ENCODE assay signal across 1 cellular context in genomic region chr13:33542309-33543088, GRCh38.
TF ChIP-seq lines count a peak whose summit lies in the region.

No MANE protein-coding gene starts in this region.

TF ChIP-seq in HepG2, 621 proteins besides CTCF, POLR2A, EP300 and RAD21 (continued from another document and continues in another):
- peak; percentile 99 for TF ChIP-seq ZGPAT (CRISPR knock-in tag; IDR thresholded peaks at IDR 0.05)
- peak in 1 of 2 experiments; percentile 82; a peak in 2 of 4 replicates for TF ChIP-seq ATF4 (CRISPR knock-in tag; IDR thresholded peaks at IDR 0.05)
- TF ChIP-seq CENPT (CRISPR knock-in tag; IDR thresholded peaks at IDR 0.05; ENCODE audit: low read depth) = peak; percentile 97
- no peak for TF ChIP-seq MTA3 (CRISPR knock-in tag; IDR thresholded peaks at IDR 0.05)
- TF ChIP-seq MIER2 (CRISPR knock-in tag; IDR thresholded peaks at IDR 0.05) = peak; percentile 65; the same call in 1 of the 2 replicates
- TF ChIP-seq ZNF597 (CRISPR knock-in tag; IDR thresholded peaks at IDR 0.05) = no peak
- peak; percentile 63; the same call in 1 of the 2 replicates for TF ChIP-seq ZNF251 (CRISPR knock-in tag; IDR thresholded peaks at IDR 0.05)
- TF ChIP-seq FOXC1 (CRISPR knock-in tag; IDR thresholded peaks at IDR 0.05; ENCODE audit: borderline replicate concordance) = peak; percentile 100
- 0 out of 2 replicates have a peak, but pooled peaks have one; percentile 30 for TF ChIP-seq ZNF3 (CRISPR knock-in tag; IDR thresholded peaks at IDR 0.05)
- peak; percentile 71; the same call in 1 of the 3 replicates for TF ChIP-seq MXI1 (IDR thresholded peaks at IDR 0.05; ENCODE audit: borderline replicate concordance, low read depth, low read length)
- TF ChIP-seq ZBTB34 (CRISPR knock-in tag; IDR thresholded peaks at IDR 0.05) = peak; percentile 81
- TF ChIP-seq ZNF512 (CRISPR knock-in tag; IDR thresholded peaks at IDR 0.05) = peak; percentile 82; the same call in 1 of the 2 replicates
- TF ChIP-seq ZNF883 (CRISPR knock-in tag; IDR thresholded peaks at IDR 0.05; ENCODE audit: not compliant biosample characterization) = peak; percentile 98
- TF ChIP-seq SOX5 (CRISPR knock-in tag; IDR thresholded peaks at IDR 0.05; ENCODE audit: borderline replicate concordance) = no peak; the same call in none of the 2 replicates
- peak; percentile 80 for TF ChIP-seq ZNF777 (CRISPR knock-in tag; IDR thresholded peaks at IDR 0.05)
- TF ChIP-seq FOXK2 (IDR thresholded peaks at IDR 0.05) = peak; percentile 68; the same call in 1 of the 2 replicates
- peak; percentile 83 for TF ChIP-seq NCOA1 (CRISPR knock-in tag; IDR thresholded peaks at IDR 0.05)
- peak; percentile 88 for TF ChIP-seq ETV5 (CRISPR knock-in tag; IDR thresholded peaks at IDR 0.05; ENCODE audit: borderline replicate concordance)
- TF ChIP-seq SOX6 (IDR thresholded peaks at IDR 0.05) = no peak
- TF ChIP-seq SOX6 (CRISPR knock-in tag; IDR thresholded peaks at IDR 0.05) = peak; percentile 92
- TF ChIP-seq REXO4 (CRISPR knock-in tag; IDR thresholded peaks at IDR 0.05; ENCODE audit: borderline replicate concordance) = peak; percentile 97
- peak; percentile 93; the same call in 1 of the 2 replicates for TF ChIP-seq ZNF318 (CRISPR knock-in tag; IDR thresholded peaks at IDR 0.05)
- TF ChIP-seq ZNF619 (CRISPR knock-in tag; IDR thresholded peaks at IDR 0.05) = peak; percentile 99
- TF ChIP-seq ZNF773 (CRISPR knock-in tag; IDR thresholded peaks at IDR 0.05; ENCODE audit: borderline replicate concordance) = peak; percentile 95; the same call in 1 of the 2 replicates
- TF ChIP-seq UBTF (CRISPR knock-in tag; IDR thresholded peaks at IDR 0.05) = peak; percentile 79
- TF ChIP-seq ZNF124 (CRISPR knock-in tag; IDR thresholded peaks at IDR 0.05) = peak; percentile 90
- peak; percentile 99 for TF ChIP-seq TFDP2 (CRISPR knock-in tag; IDR thresholded peaks at IDR 0.05)
- TF ChIP-seq ZNF354B (CRISPR knock-in tag; IDR thresholded peaks at IDR 0.05) = no peak
- TF ChIP-seq SRF (IDR thresholded peaks at IDR 0.05; ENCODE audit: low read depth, low read length) = no peak
- TF ChIP-seq ZFP62 (CRISPR knock-in tag; IDR thresholded peaks at IDR 0.05) = no peak
- no peak; the same call in 1 of the 2 replicates for TF ChIP-seq PAX8 (CRISPR knock-in tag; IDR thresholded peaks at IDR 0.05; ENCODE audit: borderline replicate concordance)
- peak; percentile 87; the same call in 1 of the 2 replicates for TF ChIP-seq HMGXB3 (CRISPR knock-in tag; IDR thresholded peaks at IDR 0.05; ENCODE audit: borderline replicate concordance)
- TF ChIP-seq PRMT3 (CRISPR knock-in tag; IDR thresholded peaks at IDR 0.05; ENCODE audit: borderline replicate concordance, low read depth) = peak; percentile 95
